Comparison of ENCODE assay signal across 20 cellular contexts in the genomic region with DNA sequence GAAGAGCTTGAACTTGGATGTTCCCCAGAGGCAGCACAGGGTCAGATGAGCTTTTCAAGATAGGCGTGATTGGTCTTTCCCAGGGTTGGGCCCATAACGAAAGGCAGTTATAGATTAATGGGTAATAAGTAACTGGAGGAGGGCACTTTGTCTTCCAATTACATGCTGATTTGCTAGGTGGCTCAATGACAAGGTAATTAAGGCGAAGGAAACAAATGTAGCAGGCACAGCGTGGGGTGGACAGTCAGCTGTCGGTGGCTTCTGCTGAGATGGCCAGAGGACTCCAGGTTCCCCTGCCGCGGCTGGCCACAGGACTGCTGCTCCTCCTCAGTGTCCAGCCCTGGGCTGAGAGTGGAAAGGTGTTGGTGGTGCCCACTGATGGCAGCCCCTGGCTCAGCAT. TPM values are rescaled to one million over a fixed set of nuclear protein-coding genes. Genes with fewer than 3 reads are reported as not detected.
A peak's percentile ranks its signal among the peaks of the same experiment; 100 is the strongest.
DNase-seq lines count a peak whose midpoint lies in the region; ATAC-seq, FAIRE-seq and TF ChIP-seq lines count a peak whose summit lies in the region.
"Had no signal": no experiment of that assay in that cellular context is flagged by ENCODE, and none has a peak within 500 bp of the region (broad histone marks: within the 10 kb centered on the region; RNA-seq: fewer than 3 reads in every experiment).

A gene (plus strand): TSS at position 185 of the 400 bp plus-strand sequence. CDS start 85 bp downstream, at position 270.

- CTCF ChIA-PET in Calu3 (lab: Charles Lee): no interaction called here

- BruUV-seq in Calu3 (replicated peaks; lab: Mats Ljungman, UMichigan): no TSS peak

- H3K9me3 Mint-ChIP-seq in Calu3 (ENCODE audit: low read depth, unreplicated experiment) (no peaks in the 10 kb centered on the region), nephron progenitor cell (peaks cover 6% of the 10 kb centered on the region)

- intact Hi-C loops in Calu3 (cut with micrococcal nuclease; ENCODE audit: unreplicated experiment) (no loop called here), upper lobe of right lung (cut with DNase I) (no loop called here)

- H3K4me1 Mint-ChIP-seq in Calu3 (ENCODE audit: low read depth, unreplicated experiment) (peaks cover 16% of the 10 kb centered on the region), nephron progenitor cell (no peaks in the 10 kb centered on the region)
- H3K4me1 Mint-ChIP-seq: CD4-positive, CD25-positive, alpha-beta regulatory T cell; CD8-positive, alpha-beta memory T cell; IgD-negative memory B cell had no signal

- no peak within 1 kb of the TSS for H3K27ac ChIP-seq in upper lobe of right lung

- H3K4me3 ChIP-seq in bronchial epithelial cell (ENCODE audit: low read depth, low read length) (no peak within 1 kb of the TSS), upper lobe of right lung (no peak within 1 kb of the TSS)

- peaks cover 39% of the 10 kb centered on the region for H3K36me3 Mint-ChIP-seq in Calu3 (ENCODE audit: insufficient read depth, unreplicated experiment)
- H3K36me3 Mint-ChIP-seq in nephron progenitor cell (ENCODE audit: low read depth): no peaks in the 10 kb centered on the region
- H3K36me3 Mint-ChIP-seq: CD4-positive, CD25-positive, alpha-beta regulatory T cell; CD8-positive, alpha-beta memory T cell; IgD-negative memory B cell had no signal

- H3K36me3 ChIP-seq in bronchial epithelial cell (ENCODE audit: control insufficient read depth, insufficient read depth, low read length): peaks cover 7% of the 10 kb centered on the region
- H3K36me3 ChIP-seq in upper lobe of right lung: no peaks in the 10 kb centered on the region
- H3K36me3 ChIP-seq: BE2C had no signal

- H3K9me3 ChIP-seq in upper lobe of right lung: no peaks in the 10 kb centered on the region
- H3K9me3 ChIP-seq: BE2C had no signal

- H3K27ac Mint-ChIP-seq in Calu3 (ENCODE audit: unreplicated experiment): peak within 1 kb of the TSS; percentile 15
- peak within 1 kb of the TSS; percentile 5 for H3K27ac Mint-ChIP-seq in nephron progenitor cell
- H3K27ac Mint-ChIP-seq: CD4-positive, CD25-positive, alpha-beta regulatory T cell; H9; IgD-negative memory B cell had no signal

- H3K4me3 Mint-ChIP-seq in Calu3 (ENCODE audit: low read depth, unreplicated experiment) (no peak within 1 kb of the TSS), nephron progenitor cell (no peak within 1 kb of the TSS)
- H3K4me3 Mint-ChIP-seq: CD8-positive, alpha-beta memory T cell; H9; IgD-negative memory B cell had no signal

- H3K27me3 Mint-ChIP-seq in Calu3 (ENCODE audit: unreplicated experiment) (no peaks in the 10 kb centered on the region), nephron progenitor cell (ENCODE audit: low read depth, poor library complexity) (peaks cover 25% of the 10 kb centered on the region)

- no peaks in the 10 kb centered on the region for H3K4me1 ChIP-seq in upper lobe of right lung
- H3K4me1 ChIP-seq: BE2C had no signal

- ATAC-seq in upper lobe of right lung: peak; percentile 35
- no peak for ATAC-seq in GM21619 (IDR thresholded peaks at IDR 0.05; ENCODE audit: unreplicated experiment)

- TF ChIP-seq CTCF in Calu3 (IDR thresholded peaks at IDR 0.05; ENCODE audit: unreplicated experiment) (no peak), bronchial epithelial cell (IDR thresholded peaks at IDR 0.05; ENCODE audit: insufficient read depth, low read length, severe bottlenecking) (no peak), nephron progenitor cell (IDR thresholded peaks at IDR 0.05) (no peak), upper lobe of right lung (IDR thresholded peaks at IDR 0.05) (no peak)

- no peak for DNase-seq in Calu3
- no peak for DNase-seq in bronchial epithelial cell (ENCODE audit: low read depth)
- no peak for DNase-seq in nephron progenitor cell
- DNase-seq in upper lobe of right lung: no peak
- no peak for DNase-seq in NCI-H1930 (lab: John Stamatoyannopoulos, UW)
- no peak for DNase-seq in DMS53 treated with DMSO at 0.1 percent for 48 hours (lab: John Stamatoyannopoulos, UW; ENCODE audit: unreplicated experiment)
- DNase-seq: ACHN; BE2C; C1 segment of cervical spinal cord; CD4-positive, CD25-positive, alpha-beta regulatory T cell; CD8-positive, alpha-beta memory T cell; COR-L47; DMS79 treated with DMSO at 0.1 percent for 48 hours; GF-D8; H9 had no signal

- FAIRE-seq in bronchial epithelial cell (lab: Jason Lieb, UNC): peak; percentile 94
- FAIRE-seq: D721Med, H1 had no signal

- H3K27me3 ChIP-seq in bronchial epithelial cell (ENCODE audit: control insufficient read depth, insufficient read depth, low read length) (no peaks in the 10 kb centered on the region), upper lobe of right lung (no peaks in the 10 kb centered on the region)

RNA-seq across cellular contexts. Expression of the gene that starts here (rescaled TPM):
- 6.1 TPM in 2 replicates for total RNA-seq in Calu3 (2022)
- total RNA-seq in bronchial epithelial cell: 0.26 and 2.9 TPM in 2 replicates
- not detected for total RNA-seq in upper lobe of right lung
- total RNA-seq: A172; CD4-positive, CD25-positive, alpha-beta regulatory T cell; CD8-positive, alpha-beta memory T cell; H1; H9 had no signal

Comparison
In these comparisons a context has a peak if more than half of its experiments do, and no peak if none do; other contexts are left out.
1. Peak in ATAC-seq in upper lobe of right lung; RNA of the gene not detected or under 1 TPM.